Comparison of ENCODE assay signal across 31 cellular contexts in the genomic region with DNA sequence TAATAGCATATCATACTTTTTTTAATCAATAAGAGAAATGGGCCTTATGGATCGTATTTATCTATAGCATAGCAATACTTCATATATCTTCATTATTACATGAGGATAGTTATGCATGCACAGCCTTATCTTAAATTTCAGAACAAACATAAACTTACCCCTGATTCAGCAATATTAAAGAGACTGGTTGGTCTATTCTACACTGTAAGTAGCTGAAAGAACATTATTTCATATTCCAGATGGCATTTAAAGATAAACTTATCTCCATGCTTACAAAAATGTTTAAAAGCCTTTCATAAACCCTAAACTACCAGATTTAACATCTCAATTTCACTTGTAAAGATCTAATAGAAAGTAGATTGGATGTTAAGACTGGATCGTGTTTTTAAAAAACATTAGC.
"Had no signal": no experiment of that assay in that cellular context is flagged by ENCODE, and none has a peak within 500 bp of the region (broad histone marks: within the 10 kb centered on the region; RNA-seq: fewer than 3 reads in every experiment).

No MANE protein-coding gene starts in this region.

- H3K27ac ChIP-seq: ascending aorta, cardiac muscle cell, VCaP had no signal

- H3K9me3 ChIP-seq: ascending aorta had no signal

- H3K36me3 ChIP-seq: ascending aorta, cardiac muscle cell had no signal

- H3K4me1 ChIP-seq: ascending aorta had no signal

- H3K27me3 ChIP-seq: ascending aorta, cardiac muscle cell had no signal

- DNase-seq: activated B cell treated with CpG ODN at 0.5 μM for 24 hours; activated CD4-positive, alpha-beta memory T cell treated with anti-CD3 and anti-CD28 coated beads for 36 hours; activated CD4-positive, alpha-beta T cell treated with anti-CD3 and anti-CD28 coated beads for 4 hours; activated CD4-positive, alpha-beta T cell treated with anti-CD3 and anti-CD28 coated beads, Interleukin-2, amount 10 ng/mL, durations not matched to agents 24 days and 14 days; activated CD4-positive, alpha-beta T cell treated with anti-CD3 and anti-CD28 coated beads, Interleukin-2, amount 50 U/mL, for 1 hour; activated CD4-positive, alpha-beta T cell treated with anti-CD3 and anti-CD28 coated beads, Interleukin-2, amount 50 U/mL, for 4 hours; activated CD4-positive, CD25-positive, alpha-beta regulatory T cell treated with anti-CD3 and anti-CD28 coated beads, Interleukin-2, amount 50 U/mL, for 72 hours; activated CD8-positive, alpha-beta memory T cell treated with anti-CD3 and anti-CD28 coated beads, Interleukin-2, amount 50 U/mL, for 4 hours; activated CD8-positive, alpha-beta T cell treated with anti-CD3 and anti-CD28 coated beads for 36 hours; activated effector memory CD4-positive, alpha-beta T cell treated with anti-CD3 and anti-CD28 coated beads, Interleukin-2, amount 50 U/mL, for 16 hours; activated gamma-delta T cell treated with Interleukin-2 at 50 U/mL for 16 hours; activated naive CD4-positive, alpha-beta T cell; activated naive CD4-positive, alpha-beta T cell treated with anti-CD3 and anti-CD28 coated beads for 36 hours; activated naive CD8-positive, alpha-beta T cell treated with anti-CD3 and anti-CD28 coated beads, Interleukin-2, amount 10 ng/mL, durations not matched to agents 7 days and 5 days; activated naive CD8-positive, alpha-beta T cell treated with anti-CD3 and anti-CD28 coated beads, Interleukin-2, amount 50 U/mL, for 24 hours; activated T-cell treated with anti-CD3 and anti-CD28 coated beads for 4 hours; activated T-cell treated with anti-CD3 and anti-CD28 coated beads, Interleukin-2, amount 50 U/mL, for 1 hour; activated T-cell treated with anti-CD3 and anti-CD28 coated beads, Interleukin-2, amount 50 U/mL, for 4 hours; activated T-cell treated with anti-CD3 and anti-CD28 coated beads, Interleukin-2, amount 50 U/mL, for 72 hours; amygdala; anterior cingulate cortex; central memory CD4-positive, alpha-beta T cell; T-helper 1 cell; T-helper 2 cell; T-helper 9 cell had no signal

- FAIRE-seq: bronchial epithelial cell, TTC549 had no signal

- ATAC-seq: activated CD8-positive, alpha-beta T cell treated with anti-CD3 and anti-CD28 coated beads for 36 hours; activated naive CD8-positive, alpha-beta T cell treated with anti-CD3 and anti-CD28 coated beads, Interleukin-2, amount 50 U/mL, for 24 hours; activated T-cell treated with anti-CD3 and anti-CD28 coated beads, Interleukin-2, amount 50 U/mL, for 4 hours; activated T-cell treated with anti-CD3 and anti-CD28 coated beads, Interleukin-2, amount 50 U/mL, for 72 hours; activated T-helper 17 cell treated with anti-CD3 and anti-CD28 coated beads, Interleukin-2, amount 50 U/mL, for 72 hours had no signal

- H3K4me3 ChIP-seq: ascending aorta, cardiac muscle cell had no signal
